ENCODE assay signal across 8 cellular contexts in the genomic region with DNA sequence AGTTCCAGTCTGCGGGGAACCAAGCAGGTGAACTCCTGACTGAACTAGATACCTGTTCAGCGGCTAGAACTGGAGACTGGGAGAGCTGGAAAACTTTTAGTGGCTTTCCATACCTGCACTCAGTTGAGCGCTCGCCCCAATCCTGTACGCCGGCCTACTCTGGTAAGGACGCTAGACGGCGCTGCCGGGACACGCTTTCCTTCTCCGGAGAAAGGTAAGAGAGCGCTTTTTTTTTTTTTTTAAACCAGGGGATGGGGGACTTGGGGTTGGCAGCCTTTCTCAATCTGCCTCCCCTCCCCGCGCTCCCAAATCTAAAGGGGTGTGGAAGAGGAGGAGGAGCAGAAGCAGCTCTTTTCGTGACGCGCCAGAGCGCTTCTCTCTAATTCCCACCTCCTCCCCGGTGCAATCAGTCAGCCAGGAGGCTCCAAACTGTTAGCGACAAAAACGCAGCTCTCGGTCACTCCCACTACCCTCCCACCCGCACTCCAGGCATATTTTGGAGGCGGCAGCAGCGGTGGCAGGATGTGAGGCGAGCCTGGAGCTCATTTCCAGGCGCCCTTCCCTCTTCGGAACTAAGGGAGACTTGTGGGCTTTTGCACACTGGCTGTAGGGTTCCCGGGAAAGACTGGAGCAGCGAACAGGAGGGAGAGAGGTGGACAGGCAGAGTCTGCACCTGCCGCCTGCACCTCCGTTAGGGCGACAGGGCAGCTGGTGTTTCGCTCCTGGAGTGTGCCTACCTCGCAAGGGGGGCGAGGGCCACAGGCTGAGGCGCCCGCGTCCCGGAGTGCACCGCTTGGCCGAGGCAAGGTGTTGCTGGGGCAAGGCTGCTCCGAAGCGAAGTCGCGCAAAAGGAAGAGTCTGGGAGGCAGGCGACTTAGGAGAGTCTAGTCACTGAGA. TPM values are rescaled to one million over a fixed set of nuclear protein-coding genes. Genes with fewer than 3 reads are reported as not detected.
A peak's percentile ranks its signal among the peaks of the same experiment; 100 is the strongest.
DNase-seq lines count a peak whose midpoint lies in the region; ATAC-seq and TF ChIP-seq lines count a peak whose summit lies in the region.

A gene (plus strand): TSS at position 409 of the 897 bp plus-strand sequence.

- no peaks in the 10 kb centered on the region for H3K9me3 ChIP-seq in parathyroid adenoma (ENCODE audit: control insufficient read depth, low read length)

- no peak within 1 kb of the TSS for H2AFZ ChIP-seq in parathyroid adenoma

- ATAC-seq in HG03460 (IDR thresholded peaks at IDR 0.05; ENCODE audit: unreplicated experiment) (no peak), GM18868 (IDR thresholded peaks at IDR 0.05; ENCODE audit: unreplicated experiment) (no peak), HG03045 (IDR thresholded peaks at IDR 0.05; ENCODE audit: unreplicated experiment) (no peak)

- no peaks in the 10 kb centered on the region for H3K79me2 ChIP-seq in parathyroid adenoma

- no peak within 1 kb of the TSS for H3K9ac ChIP-seq in parathyroid adenoma

- no peaks in the 10 kb centered on the region for H3K4me1 ChIP-seq in parathyroid adenoma

- TF ChIP-seq CTCF in epithelial cell of proximal tubule (conservative IDR thresholded peaks at IDR 0.05; ENCODE audit: low read depth, low read length), result peak; percentile 67
- TF ChIP-seq CTCF in parathyroid adenoma (IDR thresholded peaks at IDR 0.05), result no peak

- DNase-seq in SKM-1 treated with dmso at 0.1 percent for 144 hours (lab: John Stamatoyannopoulos, UW; ENCODE audit: unreplicated experiment) (peak; percentile 15), SKM-1 (lab: John Stamatoyannopoulos, UW; ENCODE audit: unreplicated experiment) (no peak), NCI-H510A treated with DMSO at 0.1 percent for 48 hours (lab: John Stamatoyannopoulos, UW) (peak; percentile 40), epithelial cell of proximal tubule (ENCODE audit: low read depth) (no peak)

- no peak within 1 kb of the TSS for H3K27ac ChIP-seq in parathyroid adenoma

- H3K4me3 ChIP-seq in epithelial cell of proximal tubule (ENCODE audit: low read depth, low read length) (peak within 1 kb of the TSS; percentile 28), parathyroid adenoma (ENCODE audit: low read depth, low read length) (peak within 1 kb of the TSS; percentile 22)

- no peaks in the 10 kb centered on the region for H3K36me3 ChIP-seq in parathyroid adenoma (ENCODE audit: control insufficient read depth, insufficient read depth, low read length)

- H3K27me3 ChIP-seq in parathyroid adenoma (ENCODE audit: control insufficient read depth, insufficient read depth, low read length), result no peaks in the 10 kb centered on the region

- peak within 1 kb of the TSS; percentile 47 for H3K4me2 ChIP-seq in parathyroid adenoma (ENCODE audit: low read length)

RNA-seq across cellular contexts. Expression of the gene that starts here (rescaled TPM):
- total RNA-seq in epithelial cell of proximal tubule, result not detected in 2 replicates

Comparison
In these comparisons a context has a peak if more than half of its experiments do, and no peak if none do; other contexts are left out.
1. DNase-seq: peak in SKM-1 treated with dmso at 0.1 percent for 144 hours (single experiment) and NCI-H510A treated with DMSO at 0.1 percent for 48 hours (single experiment); none in SKM-1 (single experiment) and epithelial cell of proximal tubule (single experiment).